Comparison of ENCODE assay signal across 1 cellular context in genomic region chr19:49056902-49057596, GRCh38.
TF ChIP-seq lines count a peak whose summit lies in the region.

No MANE protein-coding gene starts in this region.

TF ChIP-seq in K562, 482 proteins besides CTCF, POLR2A, EP300 and RAD21:
- peak; percentile 15 for TF ChIP-seq PCBP1 (IDR thresholded peaks at IDR 0.05; ENCODE audit: low read depth, low read length, poor library complexity, severe bottlenecking)
